15 cellular contexts compared by ENCODE assay signal in the genomic region with DNA sequence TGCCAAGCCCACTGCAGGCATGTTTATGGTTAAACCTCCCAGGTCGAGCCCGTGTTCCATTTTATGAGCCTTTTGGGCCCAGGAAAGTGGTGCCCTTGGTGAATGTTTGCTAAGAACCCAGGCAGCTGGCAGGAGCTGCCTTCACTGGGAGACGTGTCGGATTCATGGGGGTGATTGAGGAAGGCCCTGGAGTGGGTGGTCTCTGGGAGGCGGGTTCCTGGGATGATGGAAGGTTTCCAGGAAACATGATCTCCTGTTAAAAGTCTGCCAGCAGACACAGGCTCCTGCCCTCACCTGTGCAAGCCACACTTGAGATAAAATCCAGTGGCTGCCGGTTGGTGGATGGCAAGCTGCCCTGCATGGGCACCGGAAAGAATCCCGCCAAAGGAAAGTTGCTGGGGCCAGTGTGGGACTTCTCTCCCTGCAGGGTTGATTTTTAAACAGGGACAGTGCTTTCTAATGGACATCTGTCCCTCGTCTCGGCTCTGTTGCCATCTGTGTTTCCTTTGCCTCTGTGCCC.
DNase-seq lines count a peak whose midpoint lies in the region; ATAC-seq lines count a peak whose summit lies in the region.
"Had no signal": no experiment of that assay in that cellular context is flagged by ENCODE, and none has a peak within 500 bp of the region (broad histone marks: within the 10 kb centered on the region; RNA-seq: fewer than 3 reads in every experiment).

No MANE protein-coding gene starts in this region.

- no peak for ATAC-seq in HG02610 (IDR thresholded peaks at IDR 0.05; ENCODE audit: unreplicated experiment)
- ATAC-seq in GM21619 (IDR thresholded peaks at IDR 0.05; ENCODE audit: unreplicated experiment), result no peak
- no peak for ATAC-seq in GM21423 (IDR thresholded peaks at IDR 0.05; ENCODE audit: unreplicated experiment)
- ATAC-seq: effector memory CD8-positive, alpha-beta T cell; PC-3; stimulated activated naive CD8-positive, alpha-beta T cell treated with anti-CD3 and anti-CD28 coated beads, Interleukin-15, amount 100 ng/mL, for 72 hours had no signal

- DNase-seq in COLO668 (lab: John Stamatoyannopoulos, UW; ENCODE audit: unreplicated experiment) (peak; percentile 33), DMS79 treated with DMSO at 0.1 percent for 48 hours (lab: John Stamatoyannopoulos, UW) (peak; percentile 59), NCI-H2171 treated with DMSO at 0.1 percent for 48 hours (lab: John Stamatoyannopoulos, UW) (peak; percentile 89), left kidney (ENCODE audit: low read depth, low spot score) (peak; percentile 82), medulla oblongata (ENCODE audit: extremely low spot score) (no peak)
- DNase-seq: activated B cell treated with CpG ODN at 0.5 μM for 24 hours; activated T-cell treated with anti-CD3 and anti-CD28 coated beads, Interleukin-2, amount 50 U/mL, for 48 hours; effector memory CD8-positive, alpha-beta T cell; H7; NCI-H526; PC-3; stimulated activated naive CD8-positive, alpha-beta T cell treated with anti-CD3 and anti-CD28 coated beads, Interleukin-15, amount 100 ng/mL, for 72 hours had no signal
